In genomic region chr18:47754311-47755101, GRCh38 we compare ENCODE assay signal across 9 cellular contexts.
DNase-seq lines count a peak whose midpoint lies in the region; ATAC-seq, FAIRE-seq and TF ChIP-seq lines count a peak whose summit lies in the region.
"Had no signal": no experiment of that assay in that cellular context is flagged by ENCODE, and none has a peak within 500 bp of the region (broad histone marks: within the 10 kb centered on the region; RNA-seq: fewer than 3 reads in every experiment).

No MANE protein-coding gene starts in this region.

- POLR2A ChIA-PET in AG04449 (lab: Yijun Ruan, JAX) = no interaction called here

- DNase-seq in AG04449 (ENCODE audit: low read depth, low spot score) = no peak
- DNase-seq in GM19238 (ENCODE audit: insufficient read length, low spot score) = peak; percentile 41
- DNase-seq in NCI-H460 (ENCODE audit: extremely low read depth, low read depth) = peak; percentile 34
- peak; percentile 54 for DNase-seq in activated T-cell treated with anti-CD3 and anti-CD28 coated beads for 48 hours (ENCODE audit: low read depth)
- no peak for DNase-seq in foreskin fibroblast
- DNase-seq in small intestine = peak; percentile 12
- no peak for DNase-seq in A172 (ENCODE audit: low spot score)

- ATAC-seq in HG02763 (IDR thresholded peaks at IDR 0.05; ENCODE audit: unreplicated experiment) = no peak

- H3K4me3 ChIP-seq in AG04449 (ENCODE audit: low read depth, low read length) (no peak overlapping the region), foreskin fibroblast (ENCODE audit: low read depth in 1 of 2, low read length in 2 of 2) (no peak overlapping the region), small intestine (ENCODE audit: low read depth in 1 of 2, low read length in 2 of 2) (no peak overlapping the region)

- no peaks in the 10 kb centered on the region for H3K9me3 ChIP-seq in small intestine (ENCODE audit: control insufficient read depth, low read depth)

- no peaks in the 10 kb centered on the region for H3K4me1 ChIP-seq in small intestine (ENCODE audit: control insufficient read depth in 2 of 2, insufficient read depth in 1 of 2, low read depth in 1 of 2, low read length in 1 of 2)

- no peaks in the 10 kb centered on the region for H3K36me3 ChIP-seq in small intestine (ENCODE audit: control insufficient read depth in 2 of 2, insufficient read depth in 2 of 2, low read length in 2 of 2)

- 49 to 59% (median 52%) methylated on average over 27 to 29 of the region's 29 CpGs for WGBS in small intestine, 3 donors

- FAIRE-seq in small intestine (lab: Jason Lieb, UNC) = no peak
- FAIRE-seq: endometrium had no signal

- peaks cover 0 to 3% of the 10 kb centered on the region in 2 donors for H3K27me3 ChIP-seq in small intestine (ENCODE audit: control insufficient read depth in 2 of 2, insufficient read depth in 2 of 2, low read length in 2 of 2)

- no peak overlapping the region for H3K27ac ChIP-seq in small intestine (ENCODE audit: low read depth in 1 of 2, low read length in 1 of 2)

- CTCF ChIA-PET in AG04449 (lab: Yijun Ruan, JAX) = interaction anchor here (0.7 to 8.3 kb wide), 22 partner anchors 9 to 705 kb away, joined by 3 to 165 read pairs (median 5); no protein-coding TSS in a partner anchor

- TF ChIP-seq CTCF in AG04449 (IDR thresholded peaks at IDR 0.05; ENCODE audit: insufficient read depth, low read length, missing control alignments) = peak; percentile 71
- peak; percentile 64 for TF ChIP-seq CTCF in foreskin fibroblast (IDR thresholded peaks at IDR 0.05; ENCODE audit: low read depth, low read length)

Comparison
In these comparisons a context has a peak if more than half of its experiments do, and no peak if none do; other contexts are left out.
1. DNase-seq: peak in GM19238 (single experiment), NCI-H460 (single experiment), activated T-cell treated with anti-CD3 and anti-CD28 coated beads for 48 hours (single experiment) and small intestine (single experiment); none in AG04449 (single experiment), foreskin fibroblast (0 of 2) and A172 (single experiment).